ENCODE assay signal across 8 cellular contexts in the genomic region with DNA sequence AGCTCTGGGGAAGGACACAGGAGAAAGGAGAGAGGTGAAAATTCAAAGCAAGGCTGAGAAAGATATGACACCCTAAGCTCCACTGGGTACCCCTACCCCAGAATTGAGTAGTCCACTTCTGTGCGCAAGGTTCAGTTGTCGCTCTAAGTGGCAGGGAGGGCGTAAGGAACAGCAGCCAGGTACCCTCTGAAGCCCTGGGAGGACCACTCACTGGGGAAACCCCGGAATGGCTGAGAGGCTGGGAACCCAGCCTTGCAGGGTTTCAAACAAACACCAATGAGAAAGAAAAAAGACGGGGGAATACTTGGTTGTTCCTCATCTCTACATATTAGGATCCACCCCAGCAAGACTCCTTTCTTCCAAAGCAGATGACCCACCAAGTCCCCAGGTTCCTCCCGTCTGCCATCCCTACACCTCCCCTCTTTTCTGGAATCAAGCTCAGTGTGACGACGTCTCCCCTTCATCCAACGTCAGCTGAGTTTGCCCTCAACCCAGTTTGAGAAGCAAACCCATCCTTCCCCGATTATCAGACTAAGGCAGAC. TPM values are rescaled to one million over a fixed set of nuclear protein-coding genes. Genes with fewer than 3 reads are reported as not detected.
DNase-seq lines count a peak whose midpoint lies in the region; TF ChIP-seq lines count a peak whose summit lies in the region.

No MANE protein-coding gene starts in this region.

- no peak for TF ChIP-seq EP300 in suprapubic skin (IDR thresholded peaks at IDR 0.05)

- H3K27ac ChIP-seq in ascending aorta (peak overlapping the region; percentile 93 to 95), suprapubic skin (peak overlapping the region; percentile 92)

- no peak for TF ChIP-seq POLR2A in suprapubic skin (IDR thresholded peaks at IDR 0.05)

- TF ChIP-seq CTCF in ascending aorta (IDR thresholded peaks at IDR 0.05) (no peak), kidney epithelial cell (IDR thresholded peaks at IDR 0.05; ENCODE audit: insufficient read depth, low read length, poor library complexity, severe bottlenecking) (no peak), suprapubic skin (IDR thresholded peaks at IDR 0.05) (no peak)

- peak; percentile 42 for DNase-seq in NCI-H510A treated with DMSO at 0.1 percent for 48 hours (lab: John Stamatoyannopoulos, UW)
- no peak for DNase-seq in NCI-H510A (lab: John Stamatoyannopoulos, UW)
- no peak for DNase-seq in ascending aorta (ENCODE audit: low spot score in 2 of 2)
- no peak for DNase-seq in kidney epithelial cell (ENCODE audit: low read depth)
- no peak for DNase-seq in suprapubic skin (ENCODE audit: low spot score in 2 of 2)
- DNase-seq in activated CD4-positive, CD25-positive, alpha-beta regulatory T cell (lab: John Stamatoyannopoulos, UW), result no peak
- DNase-seq in globus pallidus (ENCODE audit: low spot score), result no peak
- no peak for DNase-seq in NCI-H1048 (lab: John Stamatoyannopoulos, UW)

- intact Hi-C loops in ascending aorta (cut with DNase I), result loop anchor here (1.0 to 5.0 kb wide), 4 partner anchors 21 to 126 kb away; a partner anchor contains a TSS

- peaks cover 19 to 39% of the 10 kb centered on the region in 2 donors for H3K4me1 ChIP-seq in ascending aorta
- H3K4me1 ChIP-seq in suprapubic skin, result peaks cover 57% of the 10 kb centered on the region

- H3K36me3 ChIP-seq in ascending aorta (peaks cover 9 to 12% of the 10 kb centered on the region in 2 donors), kidney epithelial cell (ENCODE audit: control insufficient read depth, insufficient read depth, low read length) (peaks cover 2% of the 10 kb centered on the region), suprapubic skin (peaks cover 17% of the 10 kb centered on the region)

- peak overlapping the region; percentile 69 to 73 for H3K4me3 ChIP-seq in ascending aorta
- H3K4me3 ChIP-seq in kidney epithelial cell (ENCODE audit: low read depth, low read length), result peak overlapping the region; percentile 84
- H3K4me3 ChIP-seq in suprapubic skin, result peak overlapping the region; percentile 86

- 9% methylated on average over 10 of the region's 10 CpGs for WGBS in suprapubic skin

- no peaks in the 10 kb centered on the region for H3K27me3 ChIP-seq in ascending aorta
- H3K27me3 ChIP-seq in kidney epithelial cell (ENCODE audit: control insufficient read depth, insufficient read depth, low read length), result no peaks in the 10 kb centered on the region
- H3K27me3 ChIP-seq in suprapubic skin, result no peaks in the 10 kb centered on the region

- H3K9me3 ChIP-seq in ascending aorta (no peaks in the 10 kb centered on the region), suprapubic skin (no peaks in the 10 kb centered on the region)

RNA-seq across cellular contexts. Expression of a gene that starts 0.9 kb away (rescaled TPM):
- total RNA-seq in ascending aorta, result 74.2 TPM
- 67.9 and 74.3 TPM in 2 replicates for total RNA-seq in kidney epithelial cell
- 100 to 1,000 TPM in 1 of 4 donors, 10 to 100 TPM in 3; 25.3 to 152 (median 62.3) TPM for total RNA-seq in suprapubic skin

RNA-seq across cellular contexts. Expression of a gene that starts 15.1 kb away (rescaled TPM):
- total RNA-seq in ascending aorta, result 31.5 TPM
- 0.04 TPM in 1 of 2 replicates, not detected in the other for total RNA-seq in kidney epithelial cell
- total RNA-seq in suprapubic skin, result under 1 TPM; 0.15 to 0.47 (median 0.42) TPM

RNA-seq across cellular contexts. Expression of a gene that starts 21.5 kb away (rescaled TPM):
- total RNA-seq in ascending aorta, result 1,333 TPM
- total RNA-seq in kidney epithelial cell, result 739 and 794 TPM in 2 replicates
- total RNA-seq in suprapubic skin, result 100 to 1,000 TPM; 240 to 523 (median 441) TPM

RNA-seq across cellular contexts. Expression of a gene that starts 39.9 kb away (rescaled TPM):
- total RNA-seq in ascending aorta (not detected), kidney epithelial cell (3.8 and 5.1 TPM in 2 replicates), suprapubic skin (1 to 10 TPM; 1.1 to 3.6 (median 1.6) TPM)

RNA-seq across cellular contexts. Expression of a gene that starts 49.1 kb away (rescaled TPM):
- total RNA-seq in ascending aorta (106 TPM), kidney epithelial cell (68.9 and 71.8 TPM in 2 replicates), suprapubic skin (100 to 1,000 TPM in 2 of 4 donors, 10 to 100 TPM in 2; 88.1 to 121 (median 104) TPM)

Comparison
In these comparisons a context has a peak if more than half of its experiments do, and no peak if none do; other contexts are left out.
1. RNA of a gene that starts 15.1 kb away (total RNA-seq): 31.5 TPM in ascending aorta (single experiment); 0.15 to 0.47 TPM in suprapubic skin and 0.04 TPM in kidney epithelial cell; every median in the first group is over 10 times any median in the second.
2. Peak in every context shown above with its lines, with median percentiles within 50 percentile points of each other: H3K4me3 ChIP-seq.